Comparison of ENCODE assay signal across 8 cellular contexts in genomic region chr17:79795795-79796569, GRCh38. TPM values are rescaled to one million over a fixed set of nuclear protein-coding genes. Genes with fewer than 3 reads are reported as not detected.
DNase-seq lines count a peak whose midpoint lies in the region; ATAC-seq and TF ChIP-seq lines count a peak whose summit lies in the region.

No MANE protein-coding gene starts in this region.

- H2AFZ ChIP-seq in PC-3 (ENCODE audit: low read length) (peak overlapping the region; percentile 76), fibroblast of lung (ENCODE audit: low read length) (no peak overlapping the region)

- H3K9me3 ChIP-seq in PC-3 (ENCODE audit: low read length) (no peaks in the 10 kb centered on the region), fibroblast of lung (ENCODE audit: control insufficient read depth, insufficient read depth, low read depth, low read length) (no peaks in the 10 kb centered on the region)

- ATAC-seq in PC-3 (no peak), HG02981 (IDR thresholded peaks at IDR 0.05; ENCODE audit: unreplicated experiment) (no peak), GM19452 (IDR thresholded peaks at IDR 0.05; ENCODE audit: unreplicated experiment) (no peak)

- POLR2A ChIA-PET in PC-3 (lab: Charles Lee; ENCODE audit: unreplicated experiment) = interaction anchor here (0.6 kb wide), 1 partner anchor 23 kb away, joined by 3 read pairs; no protein-coding TSS in a partner anchor

- H3K4me1 ChIP-seq in PC-3 (ENCODE audit: insufficient read depth, low read length) (peaks cover 37% of the 10 kb centered on the region), fibroblast of lung (ENCODE audit: control insufficient read depth, extremely low read depth, insufficient read depth, low read length) (peaks cover 13% of the 10 kb centered on the region)

- peak overlapping the region; percentile 92 for H3K4me3 ChIP-seq in GM12865 (ENCODE audit: low read depth, low read length)
- peak overlapping the region; percentile 76 for H3K4me3 ChIP-seq in PC-3 (ENCODE audit: low read length)
- peak overlapping the region; percentile 62 to 73 (median 71) for H3K4me3 ChIP-seq in fibroblast of lung (replicated peaks in 1 of 4; ENCODE audit: control extremely low read depth in 1 of 4, insufficient read depth in 1 of 4, low read depth in 3 of 4, low read length in 4 of 4)
- peak overlapping the region; percentile 75 for H3K4me3 ChIP-seq in retinal pigment epithelial cell (ENCODE audit: low read length)

- CTCF ChIA-PET in PC-3 (lab: Charles Lee) = interaction anchor here (1.0 to 1.4 kb wide), 3 partner anchors 12 to 87 kb away, joined by 4 to 12 read pairs (median 6); no protein-coding TSS in a partner anchor

- H3K9ac ChIP-seq in PC-3 (ENCODE audit: low read length) (peak overlapping the region; percentile 91), fibroblast of lung (ENCODE audit: insufficient read depth, low read length) (no peak overlapping the region)

- intact Hi-C loops in PC-3 (cut with micrococcal nuclease) = loop anchor here (2.0 to 5.0 kb wide), 2 partner anchors 17 to 46 kb away; partner anchors contain the start of gene CBX2

- no peak overlapping the region for H3K27ac ChIP-seq in PC-3 (ENCODE audit: low read length)
- no peak overlapping the region for H3K27ac ChIP-seq in fibroblast of lung (ENCODE audit: insufficient read depth, low read length)

- DNase-seq in GM12865 (ENCODE audit: low read depth) (no peak), PC-3 (no peak), fibroblast of lung (ENCODE audit: low read depth in 2 of 2) (no peak), retinal pigment epithelial cell (ENCODE audit: low read depth) (no peak), NCI-H2196 (lab: John Stamatoyannopoulos, UW; ENCODE audit: unreplicated experiment) (no peak), erythroblast (lab: John Stamatoyannopoulos, UW) (no peak)

- H3K36me3 ChIP-seq in PC-3 (ENCODE audit: low read depth, low read length) (0 out of 2 replicates have a peak, but pooled peaks cover 6% of the 10 kb centered on the region), fibroblast of lung (ENCODE audit: control insufficient read depth, insufficient read depth, low read length) (peaks cover 6% of the 10 kb centered on the region)

- H3F3A ChIP-seq in PC-3 (ENCODE audit: low read length, unreplicated experiment) = no peaks in the 10 kb centered on the region

- peaks cover 34% of the 10 kb centered on the region for H3K27me3 ChIP-seq in PC-3 (ENCODE audit: low read length)
- H3K27me3 ChIP-seq in fibroblast of lung (ENCODE audit: control insufficient read depth, insufficient read depth, low read length) = peaks cover 46% of the 10 kb centered on the region

- H3K4me2 ChIP-seq in PC-3 (ENCODE audit: low read length) = peak overlapping the region; percentile 91
- peak overlapping the region; percentile 98 for H3K4me2 ChIP-seq in fibroblast of lung (ENCODE audit: extremely low read depth, insufficient read depth, low read length)

- BruUV-seq in PC-3 (replicated peaks; lab: Mats Ljungman, UMichigan) = TSS peak; percentile 88

- peaks cover 3% of the 10 kb centered on the region; the same call in 1 of the 2 replicates for H4K20me1 ChIP-seq in PC-3 (ENCODE audit: low read length)
- no peaks in the 10 kb centered on the region for H4K20me1 ChIP-seq in fibroblast of lung (ENCODE audit: control insufficient read depth, extremely low read depth, insufficient read depth, low read length)

- H3K79me2 ChIP-seq in PC-3 (ENCODE audit: low read length) (peaks cover 22% of the 10 kb centered on the region), fibroblast of lung (ENCODE audit: control insufficient read depth, insufficient read depth, low read length) (no peaks in the 10 kb centered on the region)

- no peaks in the 10 kb centered on the region for H3K9me2 ChIP-seq in PC-3 (replicated peaks; ENCODE audit: low read length)

- TF ChIP-seq POLR2A in erythroblast (IDR thresholded peaks at IDR 0.05; ENCODE audit: low read length) = no peak

- TF ChIP-seq CTCF in GM12865 (IDR thresholded peaks at IDR 0.05; ENCODE audit: insufficient read depth, low read depth, low read length, missing control alignments) = no peak
- no peak for TF ChIP-seq CTCF in PC-3 (conservative IDR thresholded peaks at IDR 0.05; ENCODE audit: low read depth, low read length)
- TF ChIP-seq CTCF in fibroblast of lung (conservative IDR thresholded peaks at IDR 0.05 in 1 of 2, IDR thresholded peaks at IDR 0.05 in 1 of 2; ENCODE audit: low read depth in 1 of 2, low read length in 2 of 2) = no peak
- no peak for TF ChIP-seq CTCF in retinal pigment epithelial cell (conservative IDR thresholded peaks at IDR 0.05; ENCODE audit: low read depth, low read length)

RNA-seq across cellular contexts. Expression of gene CBX8, which starts 0.9 kb away (rescaled TPM):
- total RNA-seq in PC-3 (2014; rRNA removed) (11.3 and 12.8 TPM in 2 replicates), fibroblast of lung (3.3 and 4.0 TPM in 2 replicates)
- polyA plus RNA-seq in fibroblast of lung = 0.19 and 0.41 TPM in 2 replicates
- polyA plus RNA-seq in fibroblast of lung (2012) = 4.9 and 5.2 TPM in 2 replicates
- polyA minus RNA-seq in fibroblast of lung (ENCODE audit: low replicate concordance) = 1.5 and 6.8 TPM in 2 replicates

RNA-seq across cellular contexts. Expression of gene CBX2, which starts 18.0 kb away (rescaled TPM):
- total RNA-seq in PC-3 (2014; rRNA removed) (39.2 and 43.9 TPM in 2 replicates), fibroblast of lung (0.83 and 1.3 TPM in 2 replicates)
- 0.77 and 1.3 TPM in 2 replicates for polyA plus RNA-seq in fibroblast of lung
- 0.91 and 2.2 TPM in 2 replicates for polyA plus RNA-seq in fibroblast of lung (2012)
- polyA minus RNA-seq in fibroblast of lung (ENCODE audit: low replicate concordance) = 0.35 and 3.1 TPM in 2 replicates

RNA-seq across cellular contexts. Expression of gene CBX4, which starts 43.3 kb away (rescaled TPM):
- total RNA-seq in PC-3 (2014; rRNA removed) (53.5 and 75.4 TPM in 2 replicates), fibroblast of lung (11.0 and 13.4 TPM in 2 replicates)
- polyA plus RNA-seq in fibroblast of lung = 5.4 and 5.6 TPM in 2 replicates
- 8.8 TPM in 2 replicates for polyA plus RNA-seq in fibroblast of lung (2012)
- polyA minus RNA-seq in fibroblast of lung (ENCODE audit: low replicate concordance) = 1.3 and 1.6 TPM in 2 replicates

Comparison
In these comparisons a context has a peak if more than half of its experiments do, and no peak if none do; other contexts are left out.
1. RNA of gene CBX2, which starts 18.0 kb away (total RNA-seq): 39.2 to 43.9 TPM in PC-3; 0.83 to 1.3 TPM in fibroblast of lung; every median in the first group is over 10 times any median in the second.
2. Peak in every context shown above with its lines, with median percentiles within 50 percentile points of each other: H3K4me3 ChIP-seq.